In genomic region chr2:9142551-9143263, GRCh38 we compare ENCODE assay signal across 1 cellular context.
TF ChIP-seq lines count a peak whose summit lies in the region.

No MANE protein-coding gene starts in this region.

TF ChIP-seq in GM12878, 131 proteins besides CTCF, POLR2A, EP300 and RAD21 (continued from another document):
- peak; percentile 57; the same call in 1 of the 2 replicates for TF ChIP-seq SMARCA5 (IDR thresholded peaks at IDR 0.05)
